Comparison of ENCODE assay signal across 8 cellular contexts in the genomic region with DNA sequence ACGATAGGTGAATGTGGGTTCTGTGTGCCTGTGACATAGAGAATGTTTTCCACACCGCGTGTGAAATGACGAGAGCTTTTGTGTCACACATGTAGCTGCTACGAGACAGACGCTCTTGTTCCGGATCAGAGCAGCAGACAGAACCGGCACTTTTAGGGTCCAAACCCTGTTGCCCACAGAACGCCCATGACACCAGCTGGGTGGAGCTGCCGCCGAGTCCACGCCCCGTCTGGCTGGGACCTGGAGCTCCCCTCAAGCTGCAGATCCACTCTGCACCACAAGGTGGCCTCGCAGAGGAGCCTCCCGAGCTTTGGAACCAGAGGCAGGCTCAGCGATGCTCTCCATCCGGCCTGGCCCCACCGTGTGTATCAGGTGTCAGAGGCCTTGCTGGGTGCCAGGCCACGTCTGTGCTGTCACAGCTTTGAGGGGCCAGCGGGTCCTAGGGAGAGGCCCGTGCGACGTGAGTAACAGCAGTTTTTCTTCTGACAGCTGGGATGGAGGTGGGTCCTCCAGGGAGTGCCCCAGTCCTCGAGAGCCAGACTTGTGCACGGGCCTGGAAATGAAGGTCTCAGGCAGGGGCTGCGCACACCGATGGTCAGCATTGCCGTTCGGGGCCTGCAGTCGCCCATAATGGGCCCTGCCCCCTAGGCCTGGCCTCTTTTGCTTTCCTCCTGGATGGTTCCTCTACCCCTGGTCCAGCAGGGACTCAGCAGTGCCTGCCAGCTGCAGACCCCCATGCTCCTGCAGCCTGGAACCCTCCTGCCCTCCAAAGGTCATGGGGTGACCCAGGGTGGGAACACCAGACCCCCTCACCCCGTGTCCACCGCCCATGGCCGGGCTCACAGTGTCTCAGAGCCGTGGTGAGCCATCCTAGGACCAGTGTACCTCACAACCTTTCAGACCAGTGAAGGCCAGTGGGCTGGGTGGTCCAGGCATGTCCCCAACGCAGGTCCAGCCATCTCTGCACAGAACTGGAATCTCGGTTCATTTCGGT. TPM values are rescaled to one million over a fixed set of nuclear protein-coding genes. Genes with fewer than 3 reads are reported as not detected.
A peak's percentile ranks its signal among the peaks of the same experiment; 100 is the strongest.
DNase-seq lines count a peak whose midpoint lies in the region; ATAC-seq and TF ChIP-seq lines count a peak whose summit lies in the region.

No MANE protein-coding gene starts in this region.

- TF ChIP-seq CTCF in lung (IDR thresholded peaks at IDR 0.05; ENCODE audit: control extremely low read depth, extremely low read depth): peak; percentile 76

- H3K27ac ChIP-seq in CD4-positive, CD25-positive, alpha-beta regulatory T cell (ENCODE audit: insufficient read depth, low read length, poor library complexity, severe bottlenecking): no peak overlapping the region
- H3K27ac ChIP-seq in duodenal mucosa (ENCODE audit: low read depth, low read length) (no peak overlapping the region), lung (ENCODE audit: low read depth in 1 of 2, low read length in 1 of 2) (peak overlapping the region in 1 of 2 donors; percentile 74)

- DNase-seq in CD4-positive, CD25-positive, alpha-beta regulatory T cell: peak; percentile 70 to 88 (median 81)
- peak; percentile 88 for DNase-seq in NCI-H69 (lab: John Stamatoyannopoulos, UW)
- peak; percentile 93 for DNase-seq in activated CD4-positive, alpha-beta memory T cell treated with anti-CD3 and anti-CD28 coated beads for 36 hours
- peak; percentile 87 for DNase-seq in lung (ENCODE audit: low spot score)
- DNase-seq in stimulated activated CD4-positive, alpha-beta T cell treated with anti-CD3 and anti-CD28 coated beads, TNF-alpha, amount 100 ng/mL, for 4 hours (ENCODE audit: low read depth in 3 of 3): peak; percentile 72 to 80 (median 79)

- H3K27ac Mint-ChIP-seq in CD4-positive, CD25-positive, alpha-beta regulatory T cell: peak overlapping the region in 1 of 3 donors; percentile 74
- peak overlapping the region; percentile 19 for H3K27ac Mint-ChIP-seq in activated CD4-positive, alpha-beta memory T cell treated with anti-CD3 and anti-CD28 coated beads for 36 hours

- POLR2A ChIA-PET in activated CD4-positive, alpha-beta memory T cell treated with anti-CD3 and anti-CD28 coated beads for 36 hours (lab: Charles Lee): interaction anchor here (0.5 to 1.5 kb wide), 2 partner anchors 31 to 230 kb away, joined by 3 to 4 read pairs; no protein-coding TSS in a partner anchor

- H3K9me3 Mint-ChIP-seq in CD4-positive, CD25-positive, alpha-beta regulatory T cell: no peaks in the 10 kb centered on the region
- H3K9me3 Mint-ChIP-seq in activated CD4-positive, alpha-beta memory T cell treated with anti-CD3 and anti-CD28 coated beads for 36 hours: no peaks in the 10 kb centered on the region

- no peaks in the 10 kb centered on the region for H3K36me3 Mint-ChIP-seq in CD4-positive, CD25-positive, alpha-beta regulatory T cell
- H3K36me3 Mint-ChIP-seq in activated CD4-positive, alpha-beta memory T cell treated with anti-CD3 and anti-CD28 coated beads for 36 hours: no peaks in the 10 kb centered on the region

- no peaks in the 10 kb centered on the region for H3K27me3 ChIP-seq in CD4-positive, CD25-positive, alpha-beta regulatory T cell (ENCODE audit: control insufficient read depth, insufficient read depth, low read length)
- H3K27me3 ChIP-seq in duodenal mucosa (ENCODE audit: control insufficient read depth in 1 of 2, insufficient read depth in 2 of 2, low read length in 2 of 2): peaks cover 8 to 14% of the 10 kb centered on the region in 2 donors
- H3K27me3 ChIP-seq in lung (ENCODE audit: control insufficient read depth, insufficient read depth): no peaks in the 10 kb centered on the region

- H3K4me1 ChIP-seq in CD4-positive, CD25-positive, alpha-beta regulatory T cell (ENCODE audit: control insufficient read depth, insufficient read depth, low read length, poor library complexity, severe bottlenecking): peaks cover 9% of the 10 kb centered on the region
- H3K4me1 ChIP-seq in duodenal mucosa (ENCODE audit: control insufficient read depth in 1 of 2, insufficient read depth in 2 of 2, low read length in 2 of 2): peaks cover 8 to 23% of the 10 kb centered on the region in 2 donors
- H3K4me1 ChIP-seq in lung (ENCODE audit: control insufficient read depth in 2 of 2, insufficient read depth in 2 of 2, low read length in 2 of 2): peaks cover 0 to 3% of the 10 kb centered on the region in 2 donors

- H3K9ac ChIP-seq in duodenal mucosa (ENCODE audit: low read depth in 1 of 2, low read length in 2 of 2): peak overlapping the region; percentile 1 to 38

- H3K4me1 Mint-ChIP-seq in CD4-positive, CD25-positive, alpha-beta regulatory T cell: peaks cover 0 to 8% (median 5%) of the 10 kb centered on the region in 4 donors
- H3K4me1 Mint-ChIP-seq in activated CD4-positive, alpha-beta memory T cell treated with anti-CD3 and anti-CD28 coated beads for 36 hours (ENCODE audit: low read depth): peaks cover 6% of the 10 kb centered on the region

- peak; percentile 93 to 94 for ATAC-seq in CD4-positive, CD25-positive, alpha-beta regulatory T cell (ENCODE audit: low read depth in 2 of 2)
- ATAC-seq in GM19351 (IDR thresholded peaks at IDR 0.05; ENCODE audit: unreplicated experiment) (peak; percentile 89), HG03457 (IDR thresholded peaks at IDR 0.05; ENCODE audit: unreplicated experiment) (peak; percentile 80), lung (ENCODE audit: insufficient read depth, low FRiP score) (peak; percentile 91)

- no peaks in the 10 kb centered on the region for H3K9me3 ChIP-seq in CD4-positive, CD25-positive, alpha-beta regulatory T cell (ENCODE audit: control insufficient read depth in 2 of 2, low read length in 2 of 2)
- no peaks in the 10 kb centered on the region for H3K9me3 ChIP-seq in duodenal mucosa (ENCODE audit: control insufficient read depth in 1 of 2, low read length in 2 of 2)
- no peaks in the 10 kb centered on the region for H3K9me3 ChIP-seq in lung (ENCODE audit: control insufficient read depth in 2 of 2, insufficient read depth in 1 of 2, low read length in 1 of 2)

- H3K36me3 ChIP-seq in CD4-positive, CD25-positive, alpha-beta regulatory T cell (ENCODE audit: control insufficient read depth, insufficient read depth, low read length): no peaks in the 10 kb centered on the region
- H3K36me3 ChIP-seq in duodenal mucosa (ENCODE audit: control insufficient read depth in 1 of 2, insufficient read depth in 2 of 2, low read length in 2 of 2) (no peaks in the 10 kb centered on the region), lung (ENCODE audit: control insufficient read depth in 2 of 2, insufficient read depth in 2 of 2, low read length in 2 of 2) (no peaks in the 10 kb centered on the region)

- peak overlapping the region; percentile 53 for H3K4me3 ChIP-seq in CD4-positive, CD25-positive, alpha-beta regulatory T cell (ENCODE audit: low read depth, low read length)
- H3K4me3 ChIP-seq in duodenal mucosa (ENCODE audit: low read depth in 1 of 2, low read length in 2 of 2) (peak overlapping the region; percentile 53 to 60), lung (no peak overlapping the region)

- intact Hi-C loops in activated CD4-positive, alpha-beta memory T cell treated with anti-CD3 and anti-CD28 coated beads for 36 hours (cut with micrococcal nuclease): loop anchor here (2.0 to 5.0 kb wide), 2 partner anchors 30 to 239 kb away; a partner anchor contains a TSS

- CTCF ChIA-PET in activated CD4-positive, alpha-beta memory T cell treated with anti-CD3 and anti-CD28 coated beads for 36 hours (lab: Charles Lee): interaction anchor here (0.7 to 1.8 kb wide), 20 partner anchors 8 to 243 kb away, joined by 3 to 20 read pairs (median 4); a partner anchor contains a TSS

- no peaks in the 10 kb centered on the region for H3K27me3 Mint-ChIP-seq in CD4-positive, CD25-positive, alpha-beta regulatory T cell
- peaks cover 3% of the 10 kb centered on the region for H3K27me3 Mint-ChIP-seq in activated CD4-positive, alpha-beta memory T cell treated with anti-CD3 and anti-CD28 coated beads for 36 hours

- H3K4me3 Mint-ChIP-seq in CD4-positive, CD25-positive, alpha-beta regulatory T cell: peak overlapping the region in 2 of 4 donors; percentile 36 to 60
- no peak overlapping the region for H3K4me3 Mint-ChIP-seq in activated CD4-positive, alpha-beta memory T cell treated with anti-CD3 and anti-CD28 coated beads for 36 hours

- WGBS in lung, 2 donors: 34 to 42% methylated on average over 37 of the region's 37 CpGs

RNA-seq across cellular contexts. Expression of a gene that starts 2.5 kb away (rescaled TPM):
- total RNA-seq in CD4-positive, CD25-positive, alpha-beta regulatory T cell: not detected
- polyA plus RNA-seq in CD4-positive, CD25-positive, alpha-beta regulatory T cell: not detected
- not detected for total RNA-seq in activated CD4-positive, alpha-beta memory T cell treated with anti-CD3 and anti-CD28 coated beads for 36 hours
- under 1 TPM in 1 of 2 donors, not detected in 1; 0.14 TPM for total RNA-seq in lung
- not detected for polyA plus RNA-seq in lung

RNA-seq across cellular contexts. Expression of a gene that starts 29.2 kb away (rescaled TPM):
- total RNA-seq in CD4-positive, CD25-positive, alpha-beta regulatory T cell: 4.0 TPM
- 1 to 10 TPM; 3.2 to 5.7 (median 4.4) TPM for polyA plus RNA-seq in CD4-positive, CD25-positive, alpha-beta regulatory T cell
- 1 to 10 TPM; 4.3 to 5.0 TPM for total RNA-seq in activated CD4-positive, alpha-beta memory T cell treated with anti-CD3 and anti-CD28 coated beads for 36 hours
- 1 to 10 TPM; 5.2 to 6.4 TPM for total RNA-seq in lung
- polyA plus RNA-seq in lung: 1 to 10 TPM; 2.1 to 2.6 TPM

RNA-seq across cellular contexts. Expression of a gene that starts 29.3 kb away (rescaled TPM):
- total RNA-seq in CD4-positive, CD25-positive, alpha-beta regulatory T cell: 246 TPM
- 100 to 1,000 TPM; 211 to 290 (median 229) TPM for polyA plus RNA-seq in CD4-positive, CD25-positive, alpha-beta regulatory T cell
- 100 to 1,000 TPM; 142 to 143 TPM for total RNA-seq in activated CD4-positive, alpha-beta memory T cell treated with anti-CD3 and anti-CD28 coated beads for 36 hours
- total RNA-seq in lung: 10 to 100 TPM; 84.7 to 98.0 TPM
- polyA plus RNA-seq in lung: 100 to 1,000 TPM in 1 of 2 donors, 10 to 100 TPM in 1; 60.0 to 105 TPM
